ENCODE assay signal across 8 cellular contexts in the genomic region with DNA sequence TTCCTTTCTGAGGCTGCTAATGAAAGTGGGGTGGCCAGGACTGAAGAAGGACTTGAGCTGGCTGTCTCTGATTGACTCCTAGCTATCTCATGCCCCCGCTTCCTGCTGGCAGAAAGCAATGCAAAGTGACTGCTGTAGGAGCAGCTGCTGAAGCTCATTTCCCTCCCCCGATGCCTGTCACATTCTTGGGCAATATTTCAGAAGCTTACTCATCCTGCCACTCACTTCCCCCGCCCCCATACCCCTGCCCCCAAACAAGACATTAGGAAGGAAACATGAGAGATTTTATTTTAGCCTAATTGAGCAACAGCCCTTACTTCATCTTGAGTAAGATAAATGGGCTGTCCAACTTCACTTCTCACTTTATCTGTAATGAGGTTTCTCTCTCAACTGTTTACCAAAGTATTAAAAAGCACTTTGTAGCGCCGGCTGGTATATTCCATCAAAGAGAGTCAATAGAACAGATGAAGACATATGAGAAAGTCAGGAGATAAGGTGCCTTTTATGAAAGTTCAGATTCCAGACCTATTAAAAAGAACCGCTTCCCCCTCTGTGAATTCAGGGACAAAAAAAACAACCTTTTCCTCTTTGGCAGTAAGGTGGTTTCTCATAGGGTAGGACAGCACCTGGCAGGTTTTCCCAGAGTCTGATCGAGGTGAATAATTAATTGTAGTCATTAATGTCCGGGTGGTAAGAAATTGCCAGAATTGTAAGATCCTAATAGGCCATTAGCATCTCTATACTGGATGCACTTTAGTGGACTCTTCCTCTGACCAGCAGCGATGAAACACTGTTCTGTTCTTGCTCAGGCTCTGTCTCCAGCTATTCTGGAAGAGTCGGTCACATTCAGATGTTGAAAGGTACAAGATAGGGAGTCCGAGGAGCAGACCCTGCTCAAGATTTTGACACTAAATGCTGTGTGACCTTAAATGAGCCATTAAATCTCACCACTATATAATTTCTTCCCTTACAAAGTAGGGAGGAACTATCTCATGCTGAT.
DNase-seq lines count a peak whose midpoint lies in the region; ATAC-seq and TF ChIP-seq lines count a peak whose summit lies in the region.

No MANE protein-coding gene starts in this region.

- TF ChIP-seq CTCF in foreskin keratinocyte (conservative IDR thresholded peaks at IDR 0.05) (no peak), ovary (IDR thresholded peaks at IDR 0.05) (no peak), upper lobe of right lung (IDR thresholded peaks at IDR 0.05) (no peak)

- ATAC-seq in GM19397 (IDR thresholded peaks at IDR 0.05; ENCODE audit: unreplicated experiment): peak; percentile 94
- ATAC-seq in HG03457 (IDR thresholded peaks at IDR 0.05; ENCODE audit: unreplicated experiment): peak; percentile 97
- peak; percentile 90 for ATAC-seq in foreskin keratinocyte
- peak; percentile 95 for ATAC-seq in upper lobe of right lung

- H3K36me3 ChIP-seq in ovary: no peaks in the 10 kb centered on the region
- H3K36me3 ChIP-seq in upper lobe of right lung: no peaks in the 10 kb centered on the region

- H3K27me3 ChIP-seq in foreskin keratinocyte (no peaks in the 10 kb centered on the region), ovary (no peaks in the 10 kb centered on the region), upper lobe of right lung (no peaks in the 10 kb centered on the region)

- no peak for TF ChIP-seq EP300 in ovary (IDR thresholded peaks at IDR 0.05)

- DNase-seq in CMK (ENCODE audit: low read depth) (peak; percentile 65), NCI-H69 (lab: John Stamatoyannopoulos, UW) (peak; percentile 85), foreskin keratinocyte (peak; percentile 69 to 83), ovary (peak; percentile 19 to 50 (median 40)), upper lobe of right lung (peak; percentile 71)
- peak; percentile 8 to 30 (median 18) for DNase-seq in activated CD8-positive, alpha-beta memory T cell treated with anti-CD3 and anti-CD28 coated beads for 48 hours (ENCODE audit: low read depth in 2 of 3, low spot score in 2 of 3)

- H3K9me3 ChIP-seq in ovary (no peaks in the 10 kb centered on the region), upper lobe of right lung (no peaks in the 10 kb centered on the region)

- H3K4me1 ChIP-seq in foreskin keratinocyte: peaks cover 24% of the 10 kb centered on the region
- H3K4me1 ChIP-seq in ovary (ENCODE audit: insufficient read depth): peaks cover 4% of the 10 kb centered on the region
- H3K4me1 ChIP-seq in upper lobe of right lung: peaks cover 25% of the 10 kb centered on the region

- no peak for TF ChIP-seq POLR2A in ovary (IDR thresholded peaks at IDR 0.05)

- H3K4me3 ChIP-seq in ovary (no peak overlapping the region), upper lobe of right lung (no peak overlapping the region)

- no peak overlapping the region for H3K27ac ChIP-seq in foreskin keratinocyte
- H3K27ac ChIP-seq in ovary: no peak overlapping the region
- H3K27ac ChIP-seq in upper lobe of right lung: peak overlapping the region; percentile 51

- 23 to 30% (median 29%) methylated on average over 11 of the region's 11 CpGs for WGBS in ovary, 3 donors

- intact Hi-C loops in ovary (cut with DNase I): no loop called here
- intact Hi-C loops in upper lobe of right lung (cut with DNase I): no loop called here

Comparison
In these comparisons a context has a peak if more than half of its experiments do, and no peak if none do; other contexts are left out.
1. DNase-seq: peak in every context shown above with its lines; median percentile 85 in NCI-H69; 76 in foreskin keratinocyte; 71 in upper lobe of right lung; 65 in CMK; 40 in ovary; 18 in activated CD8-positive, alpha-beta memory T cell treated with anti-CD3 and anti-CD28 coated beads for 48 hours.